In genomic region chr13:95391785-95392184, GRCh38 we compare ENCODE assay signal across 21 cellular contexts.
DNase-seq lines count a peak whose midpoint lies in the region; ATAC-seq and TF ChIP-seq lines count a peak whose summit lies in the region.
"Had no signal": no experiment of that assay in that cellular context is flagged by ENCODE, and none has a peak within 500 bp of the region (broad histone marks: within the 10 kb centered on the region; RNA-seq: fewer than 3 reads in every experiment).

No MANE protein-coding gene starts in this region.

- intact Hi-C loops in IMR-90 (cut with micrococcal nuclease), result no loop called here
- intact Hi-C loops in aorta (cut with DNase I), result no loop called here

- no peak overlapping the region for H2BK15ac ChIP-seq in IMR-90 (ENCODE audit: low read depth, low read length)

- no peaks in the 10 kb centered on the region for H3K9me1 ChIP-seq in IMR-90 (ENCODE audit: insufficient read depth, low read length)

- CTCF ChIA-PET in IMR-90 (lab: Yijun Ruan, JAX), result no interaction called here

- H3K27ac ChIP-seq in IMR-90 (ENCODE audit: insufficient read depth, low read length), result no peak overlapping the region
- H3K27ac ChIP-seq in KOPT-K1 (ENCODE audit: low read depth, low read length, poor library complexity, severe bottlenecking), result peak overlapping the region; percentile 49
- H3K27ac ChIP-seq in aorta (ENCODE audit: low read depth in 1 of 2, low read length in 2 of 2), result no peak overlapping the region
- H3K27ac ChIP-seq: BLaER1 treated with 17β-estradiol and CSF1 and Interleukin-3, amounts not matched to agents 10 nM and 100 nM; C4-2B had no signal

- no peak for TF ChIP-seq RAD21 in IMR-90 (IDR thresholded peaks at IDR 0.05; ENCODE audit: low read length)

- no peaks in the 10 kb centered on the region for H3K9me3 Mint-ChIP-seq in nephron
- H3K9me3 Mint-ChIP-seq: CD4-positive, alpha-beta T cell; CD8-positive, alpha-beta T cell had no signal

- H3K36me3 ChIP-seq in IMR-90 (ENCODE audit: control insufficient read depth, insufficient read depth, low read length) (no peaks in the 10 kb centered on the region), KOPT-K1 (ENCODE audit: insufficient read depth, low read length) (no peaks in the 10 kb centered on the region), aorta (ENCODE audit: control insufficient read depth in 1 of 2, insufficient read depth in 2 of 2, low read length in 1 of 2) (no peaks in the 10 kb centered on the region)
- H3K36me3 ChIP-seq: BLaER1 treated with 17β-estradiol and CSF1 and Interleukin-3, amounts not matched to agents 10 nM and 100 nM had no signal

- no peak overlapping the region for H4K5ac ChIP-seq in IMR-90 (ENCODE audit: low read depth, low read length)

- peaks cover 23% of the 10 kb centered on the region for H3K4me1 Mint-ChIP-seq in nephron

- H3K4me2 ChIP-seq in IMR-90 (ENCODE audit: low read depth, low read length), result no peak overlapping the region
- H3K4me2 ChIP-seq: BLaER1 treated with 17β-estradiol and CSF1 and Interleukin-3, amounts not matched to agents 10 nM and 100 nM had no signal

- POLR2A ChIA-PET in IMR-90 (lab: Charles Lee; ENCODE audit: unreplicated experiment), result no interaction called here

- no peak overlapping the region for H3K23ac ChIP-seq in IMR-90 (ENCODE audit: low read depth, low read length)

- no peak overlapping the region for H2AFZ ChIP-seq in IMR-90 (replicated peaks; ENCODE audit: low read length, poor library complexity)

- dilution Hi-C loops in IMR-90 (cut with HindIII; ENCODE audit: low sequenced_read_pairs, unreplicated experiment), result no loop called here

- H3K27ac Mint-ChIP-seq in nephron, result peak overlapping the region in 2 of 3 experiments; percentile 17 to 35
- H3K27ac Mint-ChIP-seq: B cell; CD4-positive, alpha-beta T cell; CD8-positive, alpha-beta T cell had no signal

- no peak overlapping the region for H2BK5ac ChIP-seq in IMR-90 (ENCODE audit: low read depth, low read length, poor library complexity, severe bottlenecking)

- no peak for TF ChIP-seq CTCF in IMR-90 (conservative IDR thresholded peaks at IDR 0.05; ENCODE audit: low read depth, low read length)
- TF ChIP-seq CTCF in nephron (IDR thresholded peaks at IDR 0.05; ENCODE audit: unreplicated experiment in 3 of 3), result no peak

- H2AK9ac ChIP-seq in IMR-90 (replicated peaks; ENCODE audit: low read depth, low read length, poor library complexity), result peak overlapping the region; percentile 32

- DNase-seq in IMR-90 (no peak), aorta (no peak), NCI-H748 treated with DMSO at 0.1 percent for 48 hours (lab: John Stamatoyannopoulos, UW) (no peak)
- DNase-seq in stimulated activated CD4-positive, alpha-beta T cell treated with anti-CD3 and anti-CD28 coated beads, Interleukin-2, amount 100 ng/mL, for 48 hours, result no peak
- DNase-seq: 8988T; ACHN; Caco-2; Calu3; CD4-positive, alpha-beta T cell; CD8-positive, alpha-beta T cell; DMS79 treated with DMSO at 0.1 percent for 48 hours; EL; GDM1 had no signal

- no peak overlapping the region for H3K18ac ChIP-seq in IMR-90 (ENCODE audit: low read depth, low read length)

- H4K8ac ChIP-seq in IMR-90 (ENCODE audit: low read depth in 2 of 2, low read length in 2 of 2), result no peak overlapping the region

- no peak overlapping the region for H3K4me3 ChIP-seq in IMR-90 (ENCODE audit: insufficient read depth, low read depth, low read length)
- no peak overlapping the region for H3K4me3 ChIP-seq in aorta (ENCODE audit: low read length in 2 of 2)
- H3K4me3 ChIP-seq: BLaER1 treated with 17β-estradiol and CSF1 and Interleukin-3, amounts not matched to agents 10 nM and 100 nM; GM12878 had no signal

- no peak overlapping the region for H2BK120ac ChIP-seq in IMR-90 (ENCODE audit: low read depth, low read length)

- H3K79me1 ChIP-seq in IMR-90 (ENCODE audit: low read depth in 1 of 2, low read length in 2 of 2), result no peaks in the 10 kb centered on the region

- no peaks in the 10 kb centered on the region for H3K9me3 ChIP-seq in IMR-90 (ENCODE audit: control insufficient read depth, insufficient read depth, low read length)
- H3K9me3 ChIP-seq in KOPT-K1 (ENCODE audit: insufficient read depth, low read length, poor library complexity, severe bottlenecking), result peaks cover 3% of the 10 kb centered on the region
- H3K9me3 ChIP-seq in aorta (ENCODE audit: control insufficient read depth, low read length), result no peaks in the 10 kb centered on the region
- H3K9me3 ChIP-seq: Caco-2 had no signal

- no peak overlapping the region for H2AK5ac ChIP-seq in IMR-90 (ENCODE audit: low read depth, low read length)

- no peaks in the 10 kb centered on the region for H3K36me3 Mint-ChIP-seq in nephron (ENCODE audit: low read depth)
- H3K36me3 Mint-ChIP-seq: CD8-positive, alpha-beta T cell had no signal

- no peaks in the 10 kb centered on the region; the same call in 1 of the 2 replicates for H3K4me1 ChIP-seq in IMR-90 (ENCODE audit: control insufficient read depth, insufficient read depth, low read length)
- H3K4me1 ChIP-seq in aorta (ENCODE audit: control insufficient read depth in 1 of 2, insufficient read depth in 2 of 2, low read length in 2 of 2), result no peaks in the 10 kb centered on the region

- H4K91ac ChIP-seq in IMR-90 (ENCODE audit: insufficient read depth, low read depth, low read length), result no peak overlapping the region

- no peak overlapping the region for H3K9ac ChIP-seq in IMR-90 (ENCODE audit: low read depth, low read length)
- H3K9ac ChIP-seq: BLaER1 treated with 17β-estradiol and CSF1 and Interleukin-3, amounts not matched to agents 10 nM and 100 nM had no signal

- H2BK20ac ChIP-seq in IMR-90 (ENCODE audit: low read depth, low read length), result no peak overlapping the region

- in situ Hi-C loops in IMR-90 (cut with MboI; ENCODE audit: low sequenced_read_pairs), result no loop called here

- no peak overlapping the region for H3K56ac ChIP-seq in IMR-90 (ENCODE audit: extremely low read depth, insufficient read depth, low read length)

- no TSS peak for BruUV-seq in IMR-90 (replicated peaks; lab: Mats Ljungman, UMichigan)

- H3K27me3 ChIP-seq in IMR-90 (ENCODE audit: control insufficient read depth, insufficient read depth, low read length) (peaks cover 22% of the 10 kb centered on the region), aorta (ENCODE audit: control insufficient read depth in 1 of 2, insufficient read depth in 2 of 2, low read length in 1 of 2) (no peaks in the 10 kb centered on the region)
- H3K27me3 ChIP-seq: BLaER1 treated with 17β-estradiol and CSF1 and Interleukin-3, amounts not matched to agents 10 nM and 100 nM had no signal

- H3K14ac ChIP-seq in IMR-90 (replicated peaks; ENCODE audit: low read depth, low read length), result no peak overlapping the region

- TF ChIP-seq POLR2A in IMR-90 (IDR thresholded peaks at IDR 0.05; ENCODE audit: low read depth, low read length), result no peak

- no peak overlapping the region for H3K4ac ChIP-seq in IMR-90 (ENCODE audit: low read depth, low read length)

- ATAC-seq in IMR-90 (ENCODE audit: low read depth), result no peak
- peak; percentile 36 for ATAC-seq in aorta (ENCODE audit: low FRiP score)
- ATAC-seq in HG03521 (IDR thresholded peaks at IDR 0.05; ENCODE audit: unreplicated experiment), result no peak
- ATAC-seq in SK-N-SH treated with all-trans-retinoic acid at 6 μM for 48 hours, result no peak
- ATAC-seq: CD8-positive, alpha-beta T cell; GM12878 had no signal

- WGBS in IMR-90 (ENCODE audit: extremely low coverage in 2 of 2, insufficient read length in 1 of 2), 2 experiments, result no CpG with 5 or more reads among the region's 2 CpGs
- WGBS in aorta, 2 donors, result 92 to 97% methylated on average over 2 of the region's 2 CpGs

- H3K4me3 Mint-ChIP-seq in nephron, result no peak overlapping the region
- H3K4me3 Mint-ChIP-seq: B cell; CD4-positive, alpha-beta T cell; CD8-positive, alpha-beta T cell had no signal

- peaks cover 5% of the 10 kb centered on the region for H3K27me3 Mint-ChIP-seq in nephron (ENCODE audit: low read depth)

- no peaks in the 10 kb centered on the region for H4K20me1 ChIP-seq in IMR-90 (ENCODE audit: insufficient read depth, low read length)
- H4K20me1 ChIP-seq: BLaER1 treated with 17β-estradiol and CSF1 and Interleukin-3, amounts not matched to agents 10 nM and 100 nM had no signal

TF ChIP-seq in IMR-90, 13 proteins besides CTCF, POLR2A, EP300 and RAD21 (continues in another document):
- TF ChIP-seq CEBPB (IDR thresholded peaks at IDR 0.05; ENCODE audit: low read depth, low read length) (no peak), NFE2L2 (IDR thresholded peaks at IDR 0.05; ENCODE audit: low read depth, low read length) (no peak), MXI1 (IDR thresholded peaks at IDR 0.05; ENCODE audit: borderline replicate concordance, low read depth, low read length) (no peak), MAFK (IDR thresholded peaks at IDR 0.05; ENCODE audit: low read depth, low read length) (no peak), RCOR1 (IDR thresholded peaks at IDR 0.05; ENCODE audit: insufficient replicate concordance, low read length) (no peak), BHLHE40 (IDR thresholded peaks at IDR 0.05; ENCODE audit: low read depth, low read length) (no peak), MAZ (IDR thresholded peaks at IDR 0.05; ENCODE audit: borderline replicate concordance, low read depth, low read length) (no peak), FOS (IDR thresholded peaks at IDR 0.05; ENCODE audit: low read depth, low read length) (no peak)

TF ChIP-seq in SK-N-SH treated with all-trans-retinoic acid at 6 μM for 48 hours, 23 proteins besides CTCF, POLR2A, EP300 and RAD21 (continues in another document):
- no peak for TF ChIP-seq RARB (CRISPR knock-in tag; IDR thresholded peaks at IDR 0.05)
- no peak for TF ChIP-seq PPARA (CRISPR knock-in tag; IDR thresholded peaks at IDR 0.05; ENCODE audit: borderline replicate concordance)
- no peak for TF ChIP-seq TSHZ2 (CRISPR knock-in tag; IDR thresholded peaks at IDR 0.05)
